35 cellular contexts compared by ENCODE assay signal in the genomic region with DNA sequence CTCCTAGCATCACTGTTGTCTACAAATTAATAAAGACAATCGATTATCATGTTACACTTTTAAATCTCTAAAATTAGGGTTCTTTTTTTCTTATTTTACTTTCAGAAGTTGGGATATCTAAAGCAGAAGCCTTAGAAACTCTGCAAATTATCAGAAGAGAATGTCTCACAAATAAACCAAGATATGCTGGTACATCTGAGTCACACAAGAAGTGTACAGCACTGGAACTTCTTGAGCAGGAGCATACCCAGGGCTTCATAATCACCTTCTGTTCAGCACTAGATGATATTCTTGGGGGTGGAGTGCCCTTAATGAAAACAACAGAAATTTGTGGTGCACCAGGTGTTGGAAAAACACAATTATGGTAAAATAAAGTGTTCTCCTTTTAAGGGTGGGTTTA. TPM values are rescaled to one million over a fixed set of nuclear protein-coding genes. Genes with fewer than 3 reads are reported as not detected.
DNase-seq lines count a peak whose midpoint lies in the region; ATAC-seq and TF ChIP-seq lines count a peak whose summit lies in the region.
"Had no signal": no experiment of that assay in that cellular context is flagged by ENCODE, and none has a peak within 500 bp of the region (broad histone marks: within the 10 kb centered on the region; RNA-seq: fewer than 3 reads in every experiment).

No MANE protein-coding gene starts in this region.

- H3K4me3 Mint-ChIP-seq in activated CD4-positive, alpha-beta T cell treated with anti-CD3 and anti-CD28 coated beads for 36 hours, result peak overlapping the region; percentile 39
- peak overlapping the region; percentile 38 for H3K4me3 Mint-ChIP-seq in activated CD8-positive, alpha-beta T cell treated with anti-CD3 and anti-CD28 coated beads, Interleukin-2, amount 10 ng/mL, durations not matched to agents 7 days and 5 days
- H3K4me3 Mint-ChIP-seq in nephron (peak overlapping the region; percentile 27 to 57 (median 36)), nephron progenitor cell (no peak overlapping the region)
- H3K4me3 Mint-ChIP-seq: stimulated activated memory B cell treated with anti-CD40 and anti-IgM and Interleukin-4, amounts not matched to agents 10 μg/mL and 1 μg/mL and 100 μg/mL, for 72 hours had no signal

- no peak for ATAC-seq in activated CD4-positive, alpha-beta T cell treated with anti-CD3 and anti-CD28 coated beads for 36 hours
- no peak for ATAC-seq in activated CD8-positive, alpha-beta T cell treated with anti-CD3 and anti-CD28 coated beads, Interleukin-2, amount 10 ng/mL, durations not matched to agents 7 days and 5 days
- ATAC-seq in left cardiac atrium (no peak), HG03095 (IDR thresholded peaks at IDR 0.05; ENCODE audit: unreplicated experiment) (no peak)
- ATAC-seq: left ventricle myocardium superior; Right ventricle myocardium inferior; sciatic nerve; stimulated activated memory B cell treated with anti-CD40 and anti-IgM and Interleukin-4, amounts not matched to agents 10 μg/mL and 1 μg/mL and 100 μg/mL, for 72 hours had no signal

- POLR2A ChIA-PET in activated CD4-positive, alpha-beta T cell treated with anti-CD3 and anti-CD28 coated beads for 36 hours (lab: Charles Lee), result no interaction called here
- POLR2A ChIA-PET in HEK293 (lab: Yijun Ruan, JAX), result interaction anchor here (1.0 kb wide), 2 partner anchors 63 to 359 kb away, joined by 3 to 4 read pairs; no protein-coding TSS in a partner anchor
- POLR2A ChIA-PET in activated CD8-positive, alpha-beta T cell treated with anti-CD3 and anti-CD28 coated beads, Interleukin-2, amount 10 ng/mL, durations not matched to agents 7 days and 5 days (lab: Charles Lee), result interaction anchor here (7.7 kb wide), 1 partner anchor 63 kb away, joined by 126 read pairs; no protein-coding TSS in a partner anchor

- peak overlapping the region; percentile 55 for H3K27ac Mint-ChIP-seq in activated CD4-positive, alpha-beta T cell treated with anti-CD3 and anti-CD28 coated beads for 36 hours
- H3K27ac Mint-ChIP-seq in activated CD8-positive, alpha-beta T cell treated with anti-CD3 and anti-CD28 coated beads, Interleukin-2, amount 10 ng/mL, durations not matched to agents 7 days and 5 days, result no peak overlapping the region
- H3K27ac Mint-ChIP-seq in nephron (no peak overlapping the region), nephron progenitor cell (no peak overlapping the region)
- H3K27ac Mint-ChIP-seq: stimulated activated memory B cell treated with anti-CD40 and anti-IgM and Interleukin-4, amounts not matched to agents 10 μg/mL and 1 μg/mL and 100 μg/mL, for 72 hours had no signal

- peaks cover 27% of the 10 kb centered on the region for H3K4me1 Mint-ChIP-seq in activated CD4-positive, alpha-beta T cell treated with anti-CD3 and anti-CD28 coated beads for 36 hours
- peaks cover 35% of the 10 kb centered on the region for H3K4me1 Mint-ChIP-seq in activated CD8-positive, alpha-beta T cell treated with anti-CD3 and anti-CD28 coated beads, Interleukin-2, amount 10 ng/mL, durations not matched to agents 7 days and 5 days (ENCODE audit: low read depth)
- H3K4me1 Mint-ChIP-seq in nephron (peaks cover 19% of the 10 kb centered on the region), nephron progenitor cell (peaks cover 33% of the 10 kb centered on the region)

- peak overlapping the region; percentile 6; the same call in 1 of the 2 replicates for H3K4me3 ChIP-seq in HEK293 (ENCODE audit: low read depth, low read length)
- H3K4me3 ChIP-seq: HAP-1, prostate gland, thoracic aorta, uterus had no signal

- TF ChIP-seq CTCF in HEK293 (tag by site-specific recombination; IDR thresholded peaks at IDR 0.05) (no peak), nephron (IDR thresholded peaks at IDR 0.05; ENCODE audit: unreplicated experiment in 3 of 3) (no peak), nephron progenitor cell (IDR thresholded peaks at IDR 0.05) (no peak)

- H3K9me3 ChIP-seq in HEK293 (ENCODE audit: control insufficient read depth, insufficient read depth, low read depth, low read length), result no peaks in the 10 kb centered on the region
- H3K9me3 ChIP-seq: HAP-1, prostate gland, thoracic aorta, uterus had no signal

- peaks cover 16% of the 10 kb centered on the region for H3K4me1 ChIP-seq in HEK293 (ENCODE audit: control insufficient read depth, insufficient read depth, low read length)
- H3K4me1 ChIP-seq: prostate gland, uterus had no signal

- H3K36me3 ChIP-seq in HEK293 (ENCODE audit: control insufficient read depth in 2 of 2, insufficient read depth in 1 of 2, low read length in 2 of 2), result peaks cover 27 to 39% of the 10 kb centered on the region in 2 experiments
- H3K36me3 ChIP-seq: thoracic aorta, uterus had no signal

- intact Hi-C loops in activated CD4-positive, alpha-beta T cell treated with anti-CD3 and anti-CD28 coated beads for 36 hours (cut with DNase I, micrococcal nuclease), result loop anchor here (5.0 to 10.0 kb wide), 3 partner anchors 108 to 307 kb away; a partner anchor contains a TSS
- intact Hi-C loops in left cardiac atrium (cut with DNase I), result loop anchor here (10.0 kb wide), 3 partner anchors 110 to 180 kb away; a partner anchor contains a TSS

- no peak overlapping the region for H3K27ac ChIP-seq in HEK293 (ENCODE audit: extremely low read depth, low read depth, low read length)
- H3K27ac ChIP-seq: epithelial cell of prostate, prostate gland, thoracic aorta, uterus, WERI-Rb-1 had no signal

- H3K36me3 Mint-ChIP-seq in activated CD4-positive, alpha-beta T cell treated with anti-CD3 and anti-CD28 coated beads for 36 hours (ENCODE audit: low read depth), result peaks cover 26% of the 10 kb centered on the region
- peaks cover 36% of the 10 kb centered on the region for H3K36me3 Mint-ChIP-seq in activated CD8-positive, alpha-beta T cell treated with anti-CD3 and anti-CD28 coated beads, Interleukin-2, amount 10 ng/mL, durations not matched to agents 7 days and 5 days (ENCODE audit: low read depth)
- H3K36me3 Mint-ChIP-seq in nephron (ENCODE audit: low read depth) (peaks cover 6% of the 10 kb centered on the region), nephron progenitor cell (ENCODE audit: low read depth) (peaks cover 30% of the 10 kb centered on the region)

- H3K27me3 Mint-ChIP-seq in activated CD4-positive, alpha-beta T cell treated with anti-CD3 and anti-CD28 coated beads for 36 hours, result no peaks in the 10 kb centered on the region
- no peaks in the 10 kb centered on the region for H3K27me3 Mint-ChIP-seq in activated CD8-positive, alpha-beta T cell treated with anti-CD3 and anti-CD28 coated beads, Interleukin-2, amount 10 ng/mL, durations not matched to agents 7 days and 5 days (ENCODE audit: low read depth)
- H3K27me3 Mint-ChIP-seq in nephron (ENCODE audit: low read depth), result no peaks in the 10 kb centered on the region
- peaks cover 4% of the 10 kb centered on the region for H3K27me3 Mint-ChIP-seq in nephron progenitor cell (ENCODE audit: low read depth, poor library complexity)
- H3K27me3 Mint-ChIP-seq: stimulated activated memory B cell treated with anti-CD40 and anti-IgM and Interleukin-4, amounts not matched to agents 10 μg/mL and 1 μg/mL and 100 μg/mL, for 72 hours had no signal

- no peak for DNase-seq in activated CD4-positive, alpha-beta T cell treated with anti-CD3 and anti-CD28 coated beads for 36 hours
- no peak for DNase-seq in activated CD4-positive, alpha-beta T cell treated with anti-CD3 and anti-CD28 coated beads for 1 hour
- DNase-seq in activated CD8-positive, alpha-beta T cell treated with anti-CD3 and anti-CD28 coated beads, Interleukin-2, amount 10 ng/mL, durations not matched to agents 7 days and 5 days, result no peak
- DNase-seq in left cardiac atrium, result no peak
- no peak for DNase-seq in nephron progenitor cell
- DNase-seq: activated naive CD4-positive, alpha-beta T cell treated with Interleukin-2 at 50 U/mL for 16 hours; activated T-cell treated with anti-CD3 and anti-CD28 coated beads for 4 hours; AML-193; DMS53; effector CD4-positive, alpha-beta T cell; GDM1; left ventricle myocardium superior; NCI-H1105 treated with DMSO at 0.1 percent for 48 hours; NCI-H2029 treated with DMSO at 0.1 percent for 48 hours; NCI-H345; NCI-H748 treated with DMSO at 0.1 percent for 48 hours; OCI-M1; stimulated activated CD4-positive, alpha-beta T cell treated with anti-CD3 and anti-CD28 coated beads, Interleukin-4, amount 100 ng/mL, for 4 hours; T1000; uterus; WERI-Rb-1 had no signal

- CTCF ChIA-PET in activated CD4-positive, alpha-beta T cell treated with anti-CD3 and anti-CD28 coated beads for 36 hours (lab: Charles Lee), result interaction anchor here (1.4 to 1.5 kb wide), 2 partner anchors 64 to 310 kb away, joined by 3 read pairs; no protein-coding TSS in a partner anchor
- CTCF ChIA-PET in HEK293 (lab: Yijun Ruan, JAX), result interaction anchor here (0.6 kb wide), 1 partner anchor 64 kb away, joined by 3 read pairs; no protein-coding TSS in a partner anchor
- CTCF ChIA-PET in activated CD8-positive, alpha-beta T cell treated with anti-CD3 and anti-CD28 coated beads, Interleukin-2, amount 10 ng/mL, durations not matched to agents 7 days and 5 days (lab: Charles Lee), result interaction anchor here (0.9 kb wide), 1 partner anchor 64 kb away, joined by 3 read pairs; no protein-coding TSS in a partner anchor

- H3K9me3 Mint-ChIP-seq in activated CD4-positive, alpha-beta T cell treated with anti-CD3 and anti-CD28 coated beads for 36 hours (ENCODE audit: low read depth), result no peaks in the 10 kb centered on the region
- H3K9me3 Mint-ChIP-seq in activated CD8-positive, alpha-beta T cell treated with anti-CD3 and anti-CD28 coated beads, Interleukin-2, amount 10 ng/mL, durations not matched to agents 7 days and 5 days (ENCODE audit: insufficient read depth), result no peaks in the 10 kb centered on the region
- H3K9me3 Mint-ChIP-seq in nephron, result no peaks in the 10 kb centered on the region
- H3K9me3 Mint-ChIP-seq in nephron progenitor cell, result peaks cover 8% of the 10 kb centered on the region
- H3K9me3 Mint-ChIP-seq: stimulated activated memory B cell treated with anti-CD40 and anti-IgM and Interleukin-4, amounts not matched to agents 10 μg/mL and 1 μg/mL and 100 μg/mL, for 72 hours had no signal

TF ChIP-seq in HEK293, 187 proteins besides CTCF, POLR2A, EP300 and RAD21 (continues in another document):
- TF ChIP-seq ZBTB1 (tag by site-specific recombination; IDR thresholded peaks at IDR 0.05), result no peak
- TF ChIP-seq OSR2 (tag by site-specific recombination; IDR thresholded peaks at IDR 0.05), result no peak

RNA-seq across cellular contexts. Expression of a gene that starts 2.4 kb away (rescaled TPM):
- total RNA-seq in activated CD4-positive, alpha-beta T cell treated with anti-CD3 and anti-CD28 coated beads for 36 hours, result 10 to 100 TPM; 85.4 to 87.2 TPM
- 10 to 100 TPM; 70.6 to 70.8 TPM for total RNA-seq in activated CD8-positive, alpha-beta T cell treated with anti-CD3 and anti-CD28 coated beads, Interleukin-2, amount 10 ng/mL, durations not matched to agents 7 days and 5 days
- total RNA-seq in left cardiac atrium, result 10 to 100 TPM; 32.4 to 36.8 TPM

RNA-seq across cellular contexts. Expression of a gene that starts 3.0 kb away (rescaled TPM):
- total RNA-seq in activated CD4-positive, alpha-beta T cell treated with anti-CD3 and anti-CD28 coated beads for 36 hours, result under 1 TPM; 0.14 to 0.21 TPM
- total RNA-seq in activated CD8-positive, alpha-beta T cell treated with anti-CD3 and anti-CD28 coated beads, Interleukin-2, amount 10 ng/mL, durations not matched to agents 7 days and 5 days, result under 1 TPM; 0.10 to 0.18 TPM
- total RNA-seq in left cardiac atrium, result under 1 TPM in 1 of 2 donors, not detected in 1; 0.32 TPM
- total RNA-seq: bronchial epithelial cell, glomerular endothelial cell, HT-29, MCF 10A had no signal
